Comparison of ENCODE assay signal across 20 cellular contexts in the genomic region with DNA sequence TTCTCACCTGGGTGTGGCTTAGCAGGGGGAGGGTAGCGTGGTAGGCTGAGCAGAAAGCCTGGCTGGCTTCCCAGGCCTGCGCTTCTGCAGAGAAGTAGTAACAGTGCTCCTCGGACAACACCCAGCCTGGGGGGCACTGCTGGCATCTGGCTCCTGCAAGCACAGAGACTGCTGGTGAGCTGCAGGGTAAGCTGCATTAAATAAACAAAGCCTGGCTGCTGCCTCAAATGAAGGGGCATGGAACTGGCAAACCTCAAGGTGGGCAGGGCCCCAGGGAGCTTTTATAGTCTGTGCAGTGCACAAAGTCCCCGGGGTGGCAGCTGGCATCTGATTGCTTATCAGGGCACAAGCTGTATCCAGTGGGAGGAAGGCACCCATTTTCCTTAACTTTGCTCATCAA. TPM values are rescaled to one million over a fixed set of nuclear protein-coding genes. Genes with fewer than 3 reads are reported as not detected.
A peak's percentile ranks its signal among the peaks of the same experiment; 100 is the strongest.
DNase-seq lines count a peak whose midpoint lies in the region; ATAC-seq and TF ChIP-seq lines count a peak whose summit lies in the region.
"Had no signal": no experiment of that assay in that cellular context is flagged by ENCODE, and none has a peak within 500 bp of the region (broad histone marks: within the 10 kb centered on the region; RNA-seq: fewer than 3 reads in every experiment).

No MANE protein-coding gene starts in this region.

- TF ChIP-seq EP300 in SK-N-SH (IDR thresholded peaks at IDR 0.05; ENCODE audit: borderline replicate concordance in 1 of 2, low read depth in 1 of 2, low read length in 1 of 2), result peak in 1 of 2 experiments; percentile 35; a peak in 1 of 4 replicates

- intact Hi-C loops in left colon (cut with DNase I, micrococcal nuclease), result no loop called here

- H3K36me3 ChIP-seq in SK-N-SH (replicated peaks in 1 of 2; ENCODE audit: control insufficient read depth in 1 of 2, insufficient read depth in 2 of 2, low read length in 1 of 2), result no peaks in the 10 kb centered on the region
- H3K36me3 ChIP-seq: SJSA1 had no signal

- ATAC-seq in SK-N-SH treated with all-trans-retinoic acid at 6 μM for 48 hours (no peak), left colon (peak; percentile 78), HG02588 (IDR thresholded peaks at IDR 0.05; ENCODE audit: unreplicated experiment) (no peak), GM21786 (IDR thresholded peaks at IDR 0.05; ENCODE audit: unreplicated experiment) (no peak)
- ATAC-seq: PC-3 had no signal

- peaks cover 0 to 21% of the 10 kb centered on the region in 2 experiments; a peak in 1 of 4 replicates for H3K4me1 ChIP-seq in SK-N-SH (ENCODE audit: control insufficient read depth in 1 of 2, insufficient read depth in 2 of 2, low read depth in 1 of 2, low read length in 1 of 2)

- POLR2A ChIA-PET in SK-N-SH (lab: Yijun Ruan, JAX), result interaction anchor here (1.2 kb wide), 1 partner anchor 120 kb away, joined by 3 read pairs; a partner anchor contains a TSS

- peaks cover 4% of the 10 kb centered on the region for H3F3A ChIP-seq in SK-N-SH (replicated peaks; ENCODE audit: insufficient read depth)

- 37% methylated on average over 4 of the region's 4 CpGs for WGBS in SK-N-SH (ENCODE audit: low lambda C conversion rate)

- CTCF ChIA-PET in SK-N-SH (lab: Yijun Ruan, JAX), result interaction anchor here (0.6 to 1.1 kb wide), 5 partner anchors 18 to 166 kb away, joined by 3 to 4 read pairs (median 3); no protein-coding TSS in a partner anchor

- no peaks in the 10 kb centered on the region for H3K79me2 ChIP-seq in SK-N-SH (ENCODE audit: insufficient read depth)

- no peak for TF ChIP-seq CTCF in SK-N-SH (IDR thresholded peaks at IDR 0.05)

- H4K20me1 ChIP-seq in SK-N-SH (ENCODE audit: insufficient read depth), result no peaks in the 10 kb centered on the region

- peaks cover 41% of the 10 kb centered on the region for H3K27me3 ChIP-seq in SK-N-SH (ENCODE audit: insufficient read depth)

- H2AFZ ChIP-seq in SK-N-SH (ENCODE audit: low read depth), result no peak overlapping the region

- no peak overlapping the region for H3K4me3 ChIP-seq in SK-N-SH (ENCODE audit: low read depth in 2 of 2, low read length in 1 of 2)
- H3K4me3 ChIP-seq: SJSA1 had no signal

- TF ChIP-seq RAD21 in SK-N-SH (IDR thresholded peaks at IDR 0.05; ENCODE audit: low read length), result no peak; the same call in 1 of the 2 replicates

- no peak overlapping the region for H3K27ac ChIP-seq in SK-N-SH (ENCODE audit: low read depth in 2 of 2, low read length in 1 of 2)
- H3K27ac ChIP-seq: SJSA1 had no signal

- DNase-seq in SK-N-SH (peak; percentile 72), NCI-H2171 (lab: John Stamatoyannopoulos, UW) (peak; percentile 49), left colon (peak; percentile 53 to 63), HPDE6-E6E7 (ENCODE audit: extremely low spot score) (no peak)
- DNase-seq: Caco-2; CD4-positive, alpha-beta T cell; DMS53; GOT3; KG1; NCI-H1417; NCI-H2029 treated with DMSO at 0.1 percent for 48 hours; NCI-H510A treated with DMSO at 0.1 percent for 48 hours; NCI-H82; PC-3; SW 1271 had no signal

- no peak overlapping the region for H3K9ac ChIP-seq in SK-N-SH

- no peaks in the 10 kb centered on the region for H3K9me2 ChIP-seq in SK-N-SH

- no peaks in the 10 kb centered on the region for H3K9me3 ChIP-seq in SK-N-SH
- H3K9me3 ChIP-seq: Caco-2 had no signal

- no peak overlapping the region for H3K4me2 ChIP-seq in SK-N-SH

TF ChIP-seq in SK-N-SH, 30 proteins besides CTCF, POLR2A, EP300 and RAD21:
- TF ChIP-seq FOXJ3 (CRISPR knock-in tag; IDR thresholded peaks at IDR 0.05), result peak; percentile 81; the same call in 1 of the 2 replicates
- no peak; the same call in 1 of the 2 replicates for TF ChIP-seq RCOR1 (IDR thresholded peaks at IDR 0.05; ENCODE audit: low read length)
- peak; percentile 47; the same call in 1 of the 2 replicates for TF ChIP-seq GATA2 (CRISPR knock-in tag; IDR thresholded peaks at IDR 0.05)
- TF ChIP-seq, protein P1, sequence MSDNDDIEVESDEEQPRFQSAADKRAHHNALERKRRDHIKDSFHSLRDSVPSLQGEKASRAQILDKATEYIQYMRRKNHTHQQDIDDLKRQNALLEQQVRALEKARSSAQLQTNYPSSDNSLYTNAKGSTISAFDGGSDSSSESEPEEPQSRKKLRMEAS (IDR thresholded peaks at IDR 0.05; ENCODE audit: low read depth), result no peak

TF ChIP-seq in SK-N-SH treated with all-trans-retinoic acid at 6 μM for 48 hours, 23 proteins besides CTCF, POLR2A, EP300 and RAD21:
- no peak for TF ChIP-seq ZC3H10 (CRISPR knock-in tag; IDR thresholded peaks at IDR 0.05)
- TF ChIP-seq, protein P2, sequence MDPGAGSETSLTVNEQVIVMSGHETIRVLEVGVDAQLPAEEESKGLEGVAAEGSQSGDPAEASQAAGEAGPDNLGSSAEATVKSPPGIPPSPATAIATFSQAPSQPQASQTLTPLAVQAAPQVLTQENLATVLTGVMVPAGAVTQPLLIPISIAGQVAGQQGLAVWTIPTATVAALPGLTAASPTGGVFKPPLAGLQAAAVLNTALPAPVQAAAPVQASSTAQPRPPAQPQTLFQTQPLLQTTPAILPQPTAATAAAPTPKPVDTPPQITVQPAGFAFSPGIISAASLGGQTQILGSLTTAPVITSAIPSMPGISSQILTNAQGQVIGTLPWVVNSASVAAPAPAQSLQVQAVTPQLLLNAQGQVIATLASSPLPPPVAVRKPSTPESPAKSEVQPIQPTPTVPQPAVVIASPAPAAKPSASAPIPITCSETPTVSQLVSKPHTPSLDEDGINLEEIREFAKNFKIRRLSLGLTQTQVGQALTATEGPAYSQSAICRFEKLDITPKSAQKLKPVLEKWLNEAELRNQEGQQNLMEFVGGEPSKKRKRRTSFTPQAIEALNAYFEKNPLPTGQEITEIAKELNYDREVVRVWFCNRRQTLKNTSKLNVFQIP (CRISPR knock-in tag; IDR thresholded peaks at IDR 0.05; ENCODE audit: borderline replicate concordance, low read depth), result no peak
- TF ChIP-seq TCF4 (CRISPR knock-in tag; IDR thresholded peaks at IDR 0.05; ENCODE audit: borderline replicate concordance), result no peak
- TF ChIP-seq, protein P3, sequence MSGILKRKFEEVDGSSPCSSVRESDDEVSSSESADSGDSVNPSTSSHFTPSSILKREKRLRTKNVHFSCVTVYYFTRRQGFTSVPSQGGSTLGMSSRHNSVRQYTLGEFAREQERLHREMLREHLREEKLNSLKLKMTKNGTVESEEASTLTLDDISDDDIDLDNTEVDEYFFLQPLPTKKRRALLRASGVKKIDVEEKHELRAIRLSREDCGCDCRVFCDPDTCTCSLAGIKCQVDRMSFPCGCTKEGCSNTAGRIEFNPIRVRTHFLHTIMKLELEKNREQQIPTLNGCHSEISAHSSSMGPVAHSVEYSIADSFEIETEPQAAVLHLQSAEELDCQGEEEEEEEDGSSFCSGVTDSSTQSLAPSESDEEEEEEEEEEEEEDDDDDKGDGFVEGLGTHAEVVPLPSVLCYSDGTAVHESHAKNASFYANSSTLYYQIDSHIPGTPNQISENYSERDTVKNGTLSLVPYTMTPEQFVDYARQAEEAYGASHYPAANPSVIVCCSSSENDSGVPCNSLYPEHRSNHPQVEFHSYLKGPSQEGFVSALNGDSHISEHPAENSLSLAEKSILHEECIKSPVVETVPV (CRISPR knock-in tag; IDR thresholded peaks at IDR 0.05), result no peak
- no peak for TF ChIP-seq ISL1 (CRISPR knock-in tag; IDR thresholded peaks at IDR 0.05)
- TF ChIP-seq ZFP3 (CRISPR knock-in tag; IDR thresholded peaks at IDR 0.05), result no peak
- TF ChIP-seq ESRRG (CRISPR knock-in tag; IDR thresholded peaks at IDR 0.05), result no peak
- TF ChIP-seq, protein P4, sequence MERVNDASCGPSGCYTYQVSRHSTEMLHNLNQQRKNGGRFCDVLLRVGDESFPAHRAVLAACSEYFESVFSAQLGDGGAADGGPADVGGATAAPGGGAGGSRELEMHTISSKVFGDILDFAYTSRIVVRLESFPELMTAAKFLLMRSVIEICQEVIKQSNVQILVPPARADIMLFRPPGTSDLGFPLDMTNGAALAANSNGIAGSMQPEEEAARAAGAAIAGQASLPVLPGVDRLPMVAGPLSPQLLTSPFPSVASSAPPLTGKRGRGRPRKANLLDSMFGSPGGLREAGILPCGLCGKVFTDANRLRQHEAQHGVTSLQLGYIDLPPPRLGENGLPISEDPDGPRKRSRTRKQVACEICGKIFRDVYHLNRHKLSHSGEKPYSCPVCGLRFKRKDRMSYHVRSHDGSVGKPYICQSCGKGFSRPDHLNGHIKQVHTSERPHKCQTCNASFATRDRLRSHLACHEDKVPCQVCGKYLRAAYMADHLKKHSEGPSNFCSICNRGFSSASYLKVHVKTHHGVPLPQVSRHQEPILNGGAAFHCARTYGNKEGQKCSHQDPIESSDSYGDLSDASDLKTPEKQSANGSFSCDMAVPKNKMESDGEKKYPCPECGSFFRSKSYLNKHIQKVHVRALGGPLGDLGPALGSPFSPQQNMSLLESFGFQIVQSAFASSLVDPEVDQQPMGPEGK (CRISPR knock-in tag; IDR thresholded peaks at IDR 0.05; ENCODE audit: borderline replicate concordance), result no peak
- TF ChIP-seq CSDC2 (CRISPR knock-in tag; IDR thresholded peaks at IDR 0.05), result no peak
- no peak for TF ChIP-seq TOX (CRISPR knock-in tag; IDR thresholded peaks at IDR 0.05; ENCODE audit: borderline replicate concordance)
- TF ChIP-seq ZNF70 (CRISPR knock-in tag; IDR thresholded peaks at IDR 0.05), result no peak
- TF ChIP-seq SNAI2 (CRISPR knock-in tag; IDR thresholded peaks at IDR 0.05), result no peak

RNA-seq across cellular contexts. Expression of a gene that starts 3.9 kb away (rescaled TPM):
- 0.07 and 0.10 TPM in 2 replicates for polyA plus RNA-seq in SK-N-SH (2012; rRNA removed)
- 0.04 TPM in 2 replicates for polyA plus RNA-seq in SK-N-SH (2012; cell fraction: cytosol; rRNA removed)
- polyA plus RNA-seq in SK-N-SH (2012; cell fraction: nucleus; rRNA removed), result 0.05 TPM in 1 of 2 replicates, not detected in the other
- total RNA-seq in left colon, result under 1 TPM; 0.20 to 0.24 TPM
- total RNA-seq: CD4-positive, alpha-beta T cell; SJSA1 had no signal

RNA-seq across cellular contexts. Expression of a gene that starts 43.9 kb away (rescaled TPM):
- not detected in 2 replicates for polyA plus RNA-seq in SK-N-SH (2012; rRNA removed)
- 0.01 TPM in 1 of 2 replicates, not detected in the other for polyA plus RNA-seq in SK-N-SH (2012; cell fraction: cytosol; rRNA removed)
- polyA plus RNA-seq in SK-N-SH (2012; cell fraction: nucleus; rRNA removed), result 0.02 TPM in 1 of 2 replicates, not detected in the other
- total RNA-seq in left colon, result not detected
- total RNA-seq: Caco-2; CD4-positive, alpha-beta T cell; PC-3; SJSA1 had no signal
- polyA plus RNA-seq: BJ had no signal
